12 cellular contexts compared by ENCODE assay signal in the genomic region with DNA sequence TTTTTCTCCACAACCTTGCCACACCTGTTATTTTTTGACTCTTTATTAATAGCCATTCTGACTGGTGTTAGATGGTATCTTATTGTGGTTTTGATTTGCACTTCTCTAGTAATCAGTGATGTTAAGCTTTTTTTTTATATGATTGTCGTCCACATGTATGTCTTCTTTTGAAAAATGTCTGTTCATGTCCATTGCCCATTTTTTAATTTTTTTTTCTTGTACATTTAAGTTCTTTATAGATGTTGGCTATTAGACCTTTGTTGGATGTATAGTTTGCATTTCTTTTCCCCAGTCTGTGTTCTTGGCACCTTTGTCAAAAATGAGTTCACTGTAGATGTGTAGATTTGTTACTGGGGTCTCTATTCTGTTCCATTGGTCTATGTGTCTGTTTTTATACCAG. TPM values are rescaled to one million over a fixed set of nuclear protein-coding genes. Genes with fewer than 3 reads are reported as not detected.
"Had no signal": no experiment of that assay in that cellular context is flagged by ENCODE, and none has a peak within 500 bp of the region (broad histone marks: within the 10 kb centered on the region; RNA-seq: fewer than 3 reads in every experiment).

No MANE protein-coding gene starts in this region.

- H3K4me3 ChIP-seq: GM23248, GM23338, HAP-1 had no signal

- FAIRE-seq: H1, H54 had no signal

- H3K4me3 Mint-ChIP-seq: GM23338, H9, HFFc6 had no signal

- H3K27ac Mint-ChIP-seq: GM23338, H9, HFFc6 had no signal

- H3K4me1 Mint-ChIP-seq: GM23338, H9 had no signal

- H3K9me3 Mint-ChIP-seq: GM23338, HFFc6 had no signal

- ATAC-seq: GM23338, HCT116 had no signal

- DNase-seq: GM23248, GOT3, H7, H9, HCEC 1CT, HFFc6 had no signal

RNA-seq across cellular contexts. Expression of gene CYP3A5, which starts 34.2 kb away (rescaled TPM):
- total RNA-seq: GM23248, GM23338, H1, H4, H9 had no signal

RNA-seq across cellular contexts. Expression of gene TMEM225B, which starts 47.5 kb away (rescaled TPM):
- total RNA-seq: GM23248, GM23338, H1, H9 had no signal
